Comparison of ENCODE assay signal across 8 cellular contexts in the genomic region with DNA sequence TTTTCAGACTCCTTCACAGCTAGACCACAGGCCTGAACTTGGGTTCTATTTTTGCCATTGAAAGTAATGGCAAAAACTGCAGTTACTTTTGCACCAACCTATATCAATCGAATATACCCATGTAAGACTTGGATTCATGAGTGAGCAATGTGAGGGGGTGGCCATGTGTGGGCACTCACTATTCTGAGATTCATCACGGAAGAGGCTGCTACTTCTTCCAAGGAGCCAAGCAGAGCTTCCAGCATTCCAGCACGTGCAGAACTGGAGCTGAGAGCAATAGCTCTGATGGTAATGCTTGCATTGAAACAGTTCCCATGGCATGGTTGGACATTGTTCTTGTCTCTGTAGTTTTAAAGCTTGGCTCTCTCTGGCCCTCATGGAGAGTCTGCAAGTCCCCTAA.
"Had no signal": no experiment of that assay in that cellular context is flagged by ENCODE, and none has a peak within 500 bp of the region (broad histone marks: within the 10 kb centered on the region; RNA-seq: fewer than 3 reads in every experiment).

No MANE protein-coding gene starts in this region.

- H2AFZ ChIP-seq: GM23248, GM23338 had no signal

- H3K9ac ChIP-seq: GM23248 had no signal

- H3K4me1 ChIP-seq: HAP-1 had no signal

- H3K4me2 ChIP-seq: GM23338 had no signal

- H3K9me3 ChIP-seq: HAP-1 had no signal

- H3K4me3 ChIP-seq: GM23248, GM23338, HAP-1 had no signal

- DNase-seq: GM23248, GOT3, H7, H9, HCEC 1CT, HFFc6 had no signal

- H3K27ac ChIP-seq: GM23248 had no signal

- H3K36me3 ChIP-seq: HAP-1 had no signal
